Comparison of ENCODE assay signal across 14 cellular contexts in genomic region chr2:143692162-143692561, GRCh38.
DNase-seq lines count a peak whose midpoint lies in the region; ATAC-seq and TF ChIP-seq lines count a peak whose summit lies in the region.
"Had no signal": no experiment of that assay in that cellular context is flagged by ENCODE, and none has a peak within 500 bp of the region (broad histone marks: within the 10 kb centered on the region; RNA-seq: fewer than 3 reads in every experiment).

No MANE protein-coding gene starts in this region.

- H3K4me3 ChIP-seq in H7 (ENCODE audit: insufficient read depth, low read depth, low read length) = no peak overlapping the region
- no peak overlapping the region for H3K4me3 ChIP-seq in hepatocyte
- H3K4me3 ChIP-seq in neutrophil (ENCODE audit: low read depth in 1 of 2, low read length in 1 of 2) = no peak overlapping the region

- H2AFZ ChIP-seq in hepatocyte = no peak overlapping the region

- H3K9me3 ChIP-seq in hepatocyte (ENCODE audit: low read depth) (no peaks in the 10 kb centered on the region), neutrophil (no peaks in the 10 kb centered on the region)

- H3K4me1 ChIP-seq in hepatocyte (ENCODE audit: insufficient read depth) = peaks cover 10% of the 10 kb centered on the region
- H3K4me1 ChIP-seq in neutrophil (ENCODE audit: control insufficient read depth in 1 of 2, insufficient read depth in 1 of 2, low read depth in 1 of 2, low read length in 1 of 2) = peaks cover 56 to 82% of the 10 kb centered on the region in 2 experiments

- no peak for ATAC-seq in sciatic nerve

- intact Hi-C loops in sciatic nerve (cut with DNase I) = no loop called here

- H3K9me2 ChIP-seq in hepatocyte (replicated peaks; ENCODE audit: insufficient read depth) = no peaks in the 10 kb centered on the region

- DNase-seq in H7 (peak; percentile 8), NCI-H2227 treated with DMSO at 0.1 percent for 48 hours (lab: John Stamatoyannopoulos, UW) (peak; percentile 59), hepatocyte (ENCODE audit: low spot score) (no peak), sciatic nerve (ENCODE audit: low spot score) (no peak), glomerular visceral epithelial cell (ENCODE audit: extremely low spot score) (no peak)
- DNase-seq in activated naive CD4-positive, alpha-beta T cell treated with Interleukin-2 at 50 U/mL for 16 hours = no peak
- DNase-seq: DMS53, HFFc6, MM.1S, NCI-H1105, NCI-H187 treated with DMSO at 0.1 percent for 48 hours, NCI-H2171 treated with DMSO at 0.1 percent for 48 hours, NCI-H526 had no signal

- no peaks in the 10 kb centered on the region for H3K27me3 ChIP-seq in H7 (ENCODE audit: control insufficient read depth, insufficient read depth, low read length)
- no peaks in the 10 kb centered on the region for H3K27me3 ChIP-seq in hepatocyte
- no peaks in the 10 kb centered on the region for H3K27me3 ChIP-seq in neutrophil

- H3K36me3 ChIP-seq in H7 (replicated peaks; ENCODE audit: control insufficient read depth, insufficient read depth, low read length) (no peaks in the 10 kb centered on the region), hepatocyte (replicated peaks; ENCODE audit: insufficient read depth, low read depth) (no peaks in the 10 kb centered on the region), neutrophil (no peaks in the 10 kb centered on the region)

- H3K4me2 ChIP-seq in hepatocyte = peak overlapping the region; percentile 9

- no peaks in the 10 kb centered on the region for H3K79me2 ChIP-seq in hepatocyte

- TF ChIP-seq CTCF in hepatocyte (IDR thresholded peaks at IDR 0.05; ENCODE audit: poor library complexity) (no peak), neutrophil (IDR thresholded peaks at IDR 0.05) (no peak)

- 51% methylated on average over 5 of the region's 5 CpGs for WGBS in hepatocyte (ENCODE audit: low lambda C conversion rate, missing lambda C conversion rate)

- no peaks in the 10 kb centered on the region for H4K20me1 ChIP-seq in hepatocyte (ENCODE audit: insufficient read depth, poor library complexity, severe bottlenecking)

- H3K27ac ChIP-seq in hepatocyte = no peak overlapping the region
- peak overlapping the region; percentile 76 for H3K27ac ChIP-seq in neutrophil

Comparison
In these comparisons a context has a peak if more than half of its experiments do, and no peak if none do; other contexts are left out.
1. DNase-seq: peak in H7 (single experiment) and NCI-H2227 treated with DMSO at 0.1 percent for 48 hours (single experiment); none in hepatocyte (single experiment), sciatic nerve (single experiment), activated naive CD4-positive, alpha-beta T cell treated with Interleukin-2 at 50 U/mL for 16 hours (single experiment) and glomerular visceral epithelial cell (single experiment).